ENCODE assay signal across 20 cellular contexts in genomic region chr7:99699946-99700345, GRCh38. TPM values are rescaled to one million over a fixed set of nuclear protein-coding genes. Genes with fewer than 3 reads are reported as not detected.
DNase-seq lines count a peak whose midpoint lies in the region; ATAC-seq and TF ChIP-seq lines count a peak whose summit lies in the region.
"Had no signal": no experiment of that assay in that cellular context is flagged by ENCODE, and none has a peak within 500 bp of the region (broad histone marks: within the 10 kb centered on the region; RNA-seq: fewer than 3 reads in every experiment).

No MANE protein-coding gene starts in this region.

- no peaks in the 10 kb centered on the region for H3K27me3 ChIP-seq in colonic mucosa
- H3K27me3 ChIP-seq in upper lobe of right lung = no peaks in the 10 kb centered on the region

- no peak overlapping the region for H3K4me3 ChIP-seq in colonic mucosa
- H3K4me3 ChIP-seq in mucosa of descending colon = no peak overlapping the region
- H3K4me3 ChIP-seq in upper lobe of right lung = no peak overlapping the region

- intact Hi-C loops in colonic mucosa (cut with DNase I) = no loop called here
- intact Hi-C loops in mucosa of descending colon (cut with DNase I, micrococcal nuclease) = no loop called here
- intact Hi-C loops in upper lobe of right lung (cut with DNase I) = no loop called here

- H3K9ac ChIP-seq in colonic mucosa (ENCODE audit: low read depth in 2 of 2, low read length in 2 of 2) = no peak overlapping the region

- ATAC-seq in mucosa of descending colon = peak; percentile 76
- ATAC-seq in upper lobe of right lung = peak; percentile 47
- no peak for ATAC-seq in GM18520 (IDR thresholded peaks at IDR 0.05; ENCODE audit: unreplicated experiment)

- H3K9me3 ChIP-seq in colonic mucosa (no peaks in the 10 kb centered on the region), mucosa of descending colon (no peaks in the 10 kb centered on the region), upper lobe of right lung (no peaks in the 10 kb centered on the region)

- no peak for TF ChIP-seq CTCF in colonic mucosa (IDR thresholded peaks at IDR 0.05)
- no peak for TF ChIP-seq CTCF in mucosa of descending colon (IDR thresholded peaks at IDR 0.05)
- TF ChIP-seq CTCF in upper lobe of right lung (IDR thresholded peaks at IDR 0.05) = no peak

- peak; percentile 32 for DNase-seq in LoVo (ENCODE audit: low spot score)
- DNase-seq in colonic mucosa = peak; percentile 55
- peak in 2 of 3 donors; percentile 43 to 46 for DNase-seq in mucosa of descending colon
- no peak for DNase-seq in upper lobe of right lung
- DNase-seq in SIG-M5 (lab: John Stamatoyannopoulos, UW) = no peak
- DNase-seq in NCI-H2196 (lab: John Stamatoyannopoulos, UW; ENCODE audit: unreplicated experiment) = no peak
- DNase-seq: ACHN, AML-193, COR-L47, H7, MV-4-11, NCI-H1417, NCI-H2029 treated with DMSO at 0.1 percent for 48 hours, NCI-H2171 treated with DMSO at 0.1 percent for 48 hours, NCI-H510A treated with DMSO at 0.1 percent for 48 hours, NCI-H82, SHP77 treated with DMSO at 0.1 percent for 48 hours had no signal

- peak overlapping the region; percentile 26 for H3K27ac ChIP-seq in colonic mucosa
- no peak overlapping the region for H3K27ac ChIP-seq in upper lobe of right lung

- H3K36me3 ChIP-seq in colonic mucosa (no peaks in the 10 kb centered on the region), mucosa of descending colon (ENCODE audit: low read depth) (no peaks in the 10 kb centered on the region), upper lobe of right lung (no peaks in the 10 kb centered on the region)

- H3K4me1 ChIP-seq in colonic mucosa (no peaks in the 10 kb centered on the region), mucosa of descending colon (ENCODE audit: low read depth) (no peaks in the 10 kb centered on the region), upper lobe of right lung (no peaks in the 10 kb centered on the region)

RNA-seq across cellular contexts. Expression of gene CYP3A5, which starts 20.1 kb away (rescaled TPM):
- total RNA-seq in colonic mucosa = 100 to 1,000 TPM in 1 of 2 donors, 10 to 100 TPM in 1; 52.6 to 112 TPM
- total RNA-seq in mucosa of descending colon = 100 to 1,000 TPM in 2 of 3 donors, 10 to 100 TPM in 1; 73.8 to 241 (median 179) TPM
- total RNA-seq in upper lobe of right lung = 15.1 TPM
- total RNA-seq: LHCN-M2 had no signal

RNA-seq across cellular contexts. Expression of gene CYP3A7, which starts 35.0 kb away (rescaled TPM):
- total RNA-seq in colonic mucosa (not detected), mucosa of descending colon (under 1 TPM in 2 of 3 donors, not detected in 1; 0.39 to 0.82 TPM), upper lobe of right lung (1.6 TPM)
- total RNA-seq: H7, LHCN-M2, RPMI7951 had no signal

Comparison
In these comparisons a context has a peak if more than half of its experiments do, and no peak if none do; other contexts are left out.
1. DNase-seq: peak in LoVo (single experiment), colonic mucosa (single experiment) and mucosa of descending colon (2 of 3); none in upper lobe of right lung (single experiment), SIG-M5 (single experiment) and NCI-H2196 (single experiment).